Comparison of ENCODE assay signal across 1 cellular context in genomic region chr19:680287-681028, GRCh38.
TF ChIP-seq lines count a peak whose summit lies in the region.

No MANE protein-coding gene starts in this region.

TF ChIP-seq in K562, 482 proteins besides CTCF, POLR2A, EP300 and RAD21 (continued from another document and continues in another):
- TF ChIP-seq ZNF518B (CRISPR knock-in tag; IDR thresholded peaks at IDR 0.05) (no peak), SMC3 (conservative IDR thresholded peaks at IDR 0.05; ENCODE audit: insufficient read depth, low read depth, low read length) (0 out of 2 replicates have a peak, but pooled peaks have one; percentile 21), CREB1 (IDR thresholded peaks at IDR 0.05) (peak; percentile 79), CREB1 (CRISPR knock-in tag; IDR thresholded peaks at IDR 0.05) (peak; percentile 83), RB1 (IDR thresholded peaks at IDR 0.05; ENCODE audit: low read depth) (peak; percentile 95), ZNF696 (CRISPR knock-in tag; conservative IDR thresholded peaks at IDR 0.05) (no peak), OTX1 (CRISPR knock-in tag; IDR thresholded peaks at IDR 0.05) (peak; percentile 96), EP400 (IDR thresholded peaks at IDR 0.05) (peak; percentile 80), MAFG (tag; conservative IDR thresholded peaks at IDR 0.05) (no peak), ETS1 (conservative IDR thresholded peaks at IDR 0.05; ENCODE audit: control insufficient read depth, low read depth, low read length) (peak; percentile 74; the same call in 1 of the 2 replicates), ZNF146 (CRISPR knock-in tag; IDR thresholded peaks at IDR 0.05; ENCODE audit: unreplicated experiment) (no peak), MTA1 (IDR thresholded peaks at IDR 0.05; ENCODE audit: borderline replicate concordance) (no peak), MYC (IDR thresholded peaks at IDR 0.05; ENCODE audit: low read depth, low read length) (peak; percentile 70), MYC (CRISPR knock-in tag; IDR thresholded peaks at IDR 0.05; ENCODE audit: borderline replicate concordance, low read depth) (no peak), HDGF (IDR thresholded peaks at IDR 0.05) (peak; percentile 72; the same call in 1 of the 2 replicates), ZC3H8 (IDR thresholded peaks at IDR 0.05) (no peak), UBTF (IDR thresholded peaks at IDR 0.05; ENCODE audit: borderline replicate concordance in 1 of 2, low read depth in 2 of 2, low read length in 2 of 2) (0 out of 4 replicates have a peak, but pooled peaks of 1 of the 2 experiments have one; percentile 61), E4F1 (CRISPR knock-in tag; IDR thresholded peaks at IDR 0.05; ENCODE audit: borderline replicate concordance) (0 out of 2 replicates have a peak, but pooled peaks have one; percentile 31), ZBTB17 (CRISPR knock-in tag; IDR thresholded peaks at IDR 0.05) (peak; percentile 92), TEAD1 (CRISPR knock-in tag; IDR thresholded peaks at IDR 0.05) (peak in 1 of 2 experiments; percentile 45; a peak in 2 of 4 replicates), ZNF24 (IDR thresholded peaks at IDR 0.05) (0 out of 2 replicates have a peak, but pooled peaks have one; percentile 8), DDX20 (tag; IDR thresholded peaks at IDR 0.05; ENCODE audit: low read depth) (no peak), NFIX (CRISPR knock-in tag; IDR thresholded peaks at IDR 0.05; ENCODE audit: low read depth) (no peak), ZBTB7A (IDR thresholded peaks at IDR 0.05; ENCODE audit: borderline replicate concordance, control insufficient read depth, low read depth, low read length) (peak; percentile 90), GMEB1 (CRISPR knock-in tag; IDR thresholded peaks at IDR 0.05) (peak; percentile 94), XRCC3 (IDR thresholded peaks at IDR 0.05) (no peak), NFE2 (IDR thresholded peaks at IDR 0.05; ENCODE audit: low read depth) (0 out of 2 replicates have a peak, but pooled peaks have one; percentile 0), MTA3 (IDR thresholded peaks at IDR 0.05; ENCODE audit: borderline replicate concordance) (peak; percentile 47), CEBPG (CRISPR knock-in tag; IDR thresholded peaks at IDR 0.05) (no peak), CEBPG (tag; conservative IDR thresholded peaks at IDR 0.05 in 1 of 2, IDR thresholded peaks at IDR 0.05 in 1 of 2) (no peak), THRB (CRISPR knock-in tag; conservative IDR thresholded peaks at IDR 0.05) (peak; percentile 93), TEAD4 (IDR thresholded peaks at IDR 0.05; ENCODE audit: low read length) (peak; percentile 26; the same call in 1 of the 2 replicates), TEAD4 (CRISPR knock-in tag; IDR thresholded peaks at IDR 0.05; ENCODE audit: borderline replicate concordance) (no peak), KAT2B (IDR thresholded peaks at IDR 0.05; ENCODE audit: low read depth, low read length) (no peak), PTBP1 (IDR thresholded peaks at IDR 0.05; ENCODE audit: low read depth, low read length) (no peak), RAD51 (IDR thresholded peaks at IDR 0.05; ENCODE audit: borderline replicate concordance, low read depth) (peak; percentile 92), MEF2A (IDR thresholded peaks at IDR 0.05; ENCODE audit: control insufficient read depth, low read depth, low read length) (no peak), ETV1 (tag; conservative IDR thresholded peaks at IDR 0.05; ENCODE audit: low read depth) (no peak), RFX7 (CRISPR knock-in tag; IDR thresholded peaks at IDR 0.05) (no peak), TFAM (CRISPR knock-in tag; conservative IDR thresholded peaks at IDR 0.05) (no peak), HOXB6 (CRISPR knock-in tag; IDR thresholded peaks at IDR 0.05; ENCODE audit: borderline replicate concordance) (no peak), CHD4 (IDR thresholded peaks at IDR 0.05; ENCODE audit: insufficient read depth, insufficient replicate concordance, low read depth, low read length, poor library complexity, severe bottlenecking) (no peak), BHLHE40 (IDR thresholded peaks at IDR 0.05; ENCODE audit: low read length) (peak; percentile 53), KHSRP (IDR thresholded peaks at IDR 0.05) (no peak), RCOR1 (IDR thresholded peaks at IDR 0.05; ENCODE audit: borderline replicate concordance in 1 of 2, low read depth in 2 of 2, low read length in 2 of 2) (peak in 1 of 2 experiments; percentile 65; a peak in 1 of 4 replicates), CBFA2T2 (conservative IDR thresholded peaks at IDR 0.05) (peak; percentile 40), SRF (CRISPR knock-in tag; IDR thresholded peaks at IDR 0.05) (peak in 1 of 2 experiments; percentile 7; a peak in 1 of 4 replicates), ARID2 (IDR thresholded peaks at IDR 0.05) (no peak), HSF4 (CRISPR knock-in tag; IDR thresholded peaks at IDR 0.05; ENCODE audit: borderline replicate concordance) (no peak), MEIS2 (IDR thresholded peaks at IDR 0.05; ENCODE audit: partially characterized antibody) (peak; percentile 6), TCF7 (IDR thresholded peaks at IDR 0.05; ENCODE audit: borderline replicate concordance) (0 out of 2 replicates have a peak, but pooled peaks have one; percentile 2), ZNF76 (CRISPR knock-in tag; IDR thresholded peaks at IDR 0.05; ENCODE audit: borderline replicate concordance) (no peak), ZNF609 (CRISPR knock-in tag; IDR thresholded peaks at IDR 0.05; ENCODE audit: borderline replicate concordance) (peak; percentile 43; the same call in 1 of the 2 replicates), SNIP1 (IDR thresholded peaks at IDR 0.05; ENCODE audit: low read depth) (no peak)
